1 cellular context compared by ENCODE assay signal in the genomic region with DNA sequence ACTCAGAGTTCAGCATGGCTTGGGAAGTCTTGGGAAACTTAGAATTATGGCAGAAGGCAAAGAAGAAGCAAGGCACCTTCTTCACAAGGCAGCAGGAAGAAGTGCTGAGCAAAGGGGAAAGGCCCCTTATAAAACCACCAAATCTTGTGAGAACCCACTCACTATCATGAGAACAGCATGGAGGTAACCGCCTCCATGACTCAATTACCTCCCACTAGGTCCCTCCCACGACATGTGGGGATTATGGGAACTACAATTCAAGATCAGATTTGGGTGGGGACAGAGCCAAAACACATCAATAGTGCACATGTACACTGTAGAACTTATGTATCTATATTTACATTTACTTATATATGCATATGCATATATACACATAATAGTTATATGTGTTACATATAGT.
TF ChIP-seq lines count a peak whose summit lies in the region.

No MANE protein-coding gene starts in this region.

TF ChIP-seq in K562, 482 proteins besides CTCF, POLR2A, EP300 and RAD21 (continued from another document):
- TF ChIP-seq, protein P1, sequence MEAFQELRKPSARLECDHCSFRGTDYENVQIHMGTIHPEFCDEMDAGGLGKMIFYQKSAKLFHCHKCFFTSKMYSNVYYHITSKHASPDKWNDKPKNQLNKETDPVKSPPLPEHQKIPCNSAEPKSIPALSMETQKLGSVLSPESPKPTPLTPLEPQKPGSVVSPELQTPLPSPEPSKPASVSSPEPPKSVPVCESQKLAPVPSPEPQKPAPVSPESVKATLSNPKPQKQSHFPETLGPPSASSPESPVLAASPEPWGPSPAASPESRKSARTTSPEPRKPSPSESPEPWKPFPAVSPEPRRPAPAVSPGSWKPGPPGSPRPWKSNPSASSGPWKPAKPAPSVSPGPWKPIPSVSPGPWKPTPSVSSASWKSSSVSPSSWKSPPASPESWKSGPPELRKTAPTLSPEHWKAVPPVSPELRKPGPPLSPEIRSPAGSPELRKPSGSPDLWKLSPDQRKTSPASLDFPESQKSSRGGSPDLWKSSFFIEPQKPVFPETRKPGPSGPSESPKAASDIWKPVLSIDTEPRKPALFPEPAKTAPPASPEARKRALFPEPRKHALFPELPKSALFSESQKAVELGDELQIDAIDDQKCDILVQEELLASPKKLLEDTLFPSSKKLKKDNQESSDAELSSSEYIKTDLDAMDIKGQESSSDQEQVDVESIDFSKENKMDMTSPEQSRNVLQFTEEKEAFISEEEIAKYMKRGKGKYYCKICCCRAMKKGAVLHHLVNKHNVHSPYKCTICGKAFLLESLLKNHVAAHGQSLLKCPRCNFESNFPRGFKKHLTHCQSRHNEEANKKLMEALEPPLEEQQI (IDR thresholded peaks at IDR 0.05), result peak; percentile 67; the same call in 1 of the 2 replicates
- TF ChIP-seq CBX3 (IDR thresholded peaks at IDR 0.05; ENCODE audit: borderline replicate concordance in 1 of 2, low read length in 2 of 2), result 0 out of 3 replicates have a peak, but pooled peaks of 1 of the 2 experiments have one; percentile 44
- no peak for TF ChIP-seq ZNF77 (CRISPR knock-in tag; IDR thresholded peaks at IDR 0.05)
- TF ChIP-seq FOXM1 (IDR thresholded peaks at IDR 0.05; ENCODE audit: low read depth), result 0 out of 2 replicates have a peak, but pooled peaks have one; percentile 25
- TF ChIP-seq FOXM1 (CRISPR knock-in tag; IDR thresholded peaks at IDR 0.05; ENCODE audit: low read depth), result no peak
- TF ChIP-seq CC2D1A (IDR thresholded peaks at IDR 0.05), result peak; percentile 83
- peak in 1 of 3 experiments; percentile 13 for TF ChIP-seq YY1 (IDR thresholded peaks at IDR 0.05; ENCODE audit: borderline replicate concordance in 1 of 3, control insufficient read depth in 1 of 3, extremely low read depth in 1 of 3, insufficient read depth in 3 of 3, insufficient read length in 1 of 3, insufficient replicate concordance in 2 of 3, low read depth in 1 of 3, low read length in 2 of 3)
- TF ChIP-seq SNIP1 (IDR thresholded peaks at IDR 0.05; ENCODE audit: low read depth), result no peak
- TF ChIP-seq HDAC2 (IDR thresholded peaks at IDR 0.05), result no peak
- TF ChIP-seq FUS (optimal IDR thresholded peaks at IDR 0.05; ENCODE audit: low read depth, low read length), result no peak
- TF ChIP-seq PML (IDR thresholded peaks at IDR 0.05; ENCODE audit: low read length), result no peak
- TF ChIP-seq MIER1 (IDR thresholded peaks at IDR 0.05; ENCODE audit: low read depth), result no peak
